In genomic region chr3:40309439-40309924, GRCh38 we compare ENCODE assay signal across 1 cellular context.
TF ChIP-seq lines count a peak whose summit lies in the region.

TSS of gene EIF1B (plus strand) at chr3:40309707. CDS start at chr3:40309942, 235 bp downstream.

TF ChIP-seq in HEK293, 187 proteins besides CTCF, POLR2A, EP300 and RAD21 (continued from another document):
- TF ChIP-seq, protein P1, sequence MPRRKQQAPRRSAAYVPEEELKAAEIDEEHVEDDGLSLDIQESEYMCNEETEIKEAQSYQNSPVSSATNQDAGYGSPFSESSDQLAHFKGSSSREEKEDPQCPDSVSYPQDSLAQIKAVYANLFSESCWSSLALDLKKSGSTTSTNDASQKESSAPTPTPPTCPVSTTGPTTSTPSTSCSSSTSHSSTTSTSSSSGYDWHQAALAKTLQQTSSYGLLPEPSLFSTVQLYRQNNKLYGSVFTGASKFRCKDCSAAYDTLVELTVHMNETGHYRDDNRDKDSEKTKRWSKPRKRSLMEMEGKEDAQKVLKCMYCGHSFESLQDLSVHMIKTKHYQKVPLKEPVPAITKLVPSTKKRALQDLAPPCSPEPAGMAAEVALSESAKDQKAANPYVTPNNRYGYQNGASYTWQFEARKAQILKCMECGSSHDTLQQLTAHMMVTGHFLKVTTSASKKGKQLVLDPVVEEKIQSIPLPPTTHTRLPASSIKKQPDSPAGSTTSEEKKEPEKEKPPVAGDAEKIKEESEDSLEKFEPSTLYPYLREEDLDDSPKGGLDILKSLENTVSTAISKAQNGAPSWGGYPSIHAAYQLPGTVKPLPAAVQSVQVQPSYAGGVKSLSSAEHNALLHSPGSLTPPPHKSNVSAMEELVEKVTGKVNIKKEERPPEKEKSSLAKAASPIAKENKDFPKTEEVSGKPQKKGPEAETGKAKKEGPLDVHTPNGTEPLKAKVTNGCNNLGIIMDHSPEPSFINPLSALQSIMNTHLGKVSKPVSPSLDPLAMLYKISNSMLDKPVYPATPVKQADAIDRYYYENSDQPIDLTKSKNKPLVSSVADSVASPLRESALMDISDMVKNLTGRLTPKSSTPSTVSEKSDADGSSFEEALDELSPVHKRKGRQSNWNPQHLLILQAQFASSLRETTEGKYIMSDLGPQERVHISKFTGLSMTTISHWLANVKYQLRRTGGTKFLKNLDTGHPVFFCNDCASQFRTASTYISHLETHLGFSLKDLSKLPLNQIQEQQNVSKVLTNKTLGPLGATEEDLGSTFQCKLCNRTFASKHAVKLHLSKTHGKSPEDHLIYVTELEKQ (tag by site-specific recombination; IDR thresholded peaks at IDR 0.05; ENCODE audit: borderline replicate concordance) = no peak
- TF ChIP-seq ZNF623 (tag by site-specific recombination; IDR thresholded peaks at IDR 0.05) (no peak), ZNF560 (tag by site-specific recombination; IDR thresholded peaks at IDR 0.05; ENCODE audit: borderline replicate concordance) (no peak)
